Comparison of ENCODE assay signal across 17 cellular contexts in genomic region chrY:6999905-7000304, GRCh38.
"Had no signal": no experiment of that assay in that cellular context is flagged by ENCODE, and none has a peak within 500 bp of the region (broad histone marks: within the 10 kb centered on the region; RNA-seq: fewer than 3 reads in every experiment).

No MANE protein-coding gene starts in this region.

- H3K4me1 ChIP-seq: adrenal gland, colonic mucosa, foreskin keratinocyte, heart left ventricle, prostate gland, right lobe of liver, suprapubic skin, upper lobe of left lung had no signal

- H3K27ac Mint-ChIP-seq: nephron had no signal

- ATAC-seq: activated CD4-positive, CD25-positive, alpha-beta regulatory T cell treated with anti-CD3 and anti-CD28 coated beads, Interleukin-2, amount 50 U/mL, for 24 hours; foreskin keratinocyte; heart left ventricle; right lobe of liver had no signal

- H3K4me3 Mint-ChIP-seq: nephron had no signal

- H3K27ac ChIP-seq: adrenal gland, colonic mucosa, foreskin keratinocyte, heart left ventricle, prostate gland, right lobe of liver, suprapubic skin, upper lobe of left lung had no signal

- H3K4me3 ChIP-seq: adrenal gland, colonic mucosa, heart left ventricle, prostate gland, right lobe of liver, suprapubic skin, upper lobe of left lung had no signal

- FAIRE-seq: endothelial cell of umbilical vein had no signal

- H3K36me3 ChIP-seq: adrenal gland, colonic mucosa, heart left ventricle, prostate gland, right lobe of liver, suprapubic skin, upper lobe of left lung had no signal

- DNase-seq: activated naive CD4-positive, alpha-beta T cell treated with anti-CD3 and anti-CD28 coated beads, Interleukin-2, amount 50 U/mL, for 16 hours; activated T-cell treated with anti-CD3 and anti-CD28 coated beads, Interleukin-2, amount 50 U/mL, for 1 hour; adrenal gland; colonic mucosa; effector CD4-positive, alpha-beta T cell; foreskin keratinocyte; heart left ventricle; occipital lobe; right lobe of liver; stimulated activated CD4-positive, alpha-beta T cell treated with anti-CD3 and anti-CD28 coated beads, Interleukin-1b, Interleukin-23, amount 100 ng/mL, for 48 hours; stimulated activated naive CD4-positive, alpha-beta T cell treated with Interleukin-2 at 50 U/mL for 16 hours; upper lobe of left lung had no signal

- H3K4me1 Mint-ChIP-seq: nephron had no signal

- H3K9me3 ChIP-seq: adrenal gland, colonic mucosa, heart left ventricle, prostate gland, right lobe of liver, suprapubic skin, upper lobe of left lung had no signal

- H3K9me3 Mint-ChIP-seq: nephron had no signal

- H3K27me3 ChIP-seq: adrenal gland, colonic mucosa, foreskin keratinocyte, heart left ventricle, right lobe of liver, suprapubic skin, upper lobe of left lung had no signal
